11 cellular contexts compared by ENCODE assay signal in the genomic region with DNA sequence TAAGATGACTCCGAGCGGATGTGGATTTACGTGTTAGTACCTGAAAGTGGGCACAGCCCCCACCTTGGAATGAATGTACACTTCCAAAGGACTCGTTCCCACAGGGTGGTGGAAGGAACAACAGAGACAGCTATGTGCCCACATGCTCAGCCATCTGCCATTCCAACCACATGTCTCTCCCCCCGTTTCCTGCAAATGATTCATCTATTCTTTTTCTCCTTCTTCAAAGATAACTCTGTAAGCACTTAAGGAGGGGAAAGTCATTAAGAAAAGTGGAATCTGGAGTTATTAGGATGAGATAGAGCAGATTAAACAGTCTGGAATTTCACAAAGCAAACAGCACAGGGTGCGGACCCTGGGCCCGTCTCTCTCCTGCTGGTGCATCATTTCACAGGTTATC. TPM values are rescaled to one million over a fixed set of nuclear protein-coding genes. Genes with fewer than 3 reads are reported as not detected.
DNase-seq lines count a peak whose midpoint lies in the region; ATAC-seq and TF ChIP-seq lines count a peak whose summit lies in the region.
"Had no signal": no experiment of that assay in that cellular context is flagged by ENCODE, and none has a peak within 500 bp of the region (broad histone marks: within the 10 kb centered on the region; RNA-seq: fewer than 3 reads in every experiment).

No MANE protein-coding gene starts in this region.

- WGBS in SK-N-SH (ENCODE audit: low lambda C conversion rate): 27% methylated on average over 7 of the region's 7 CpGs
- 26% methylated on average over 7 of the region's 7 CpGs for WGBS in smooth muscle cell (ENCODE audit: low lambda C conversion rate)

- peaks cover 18 to 57% of the 10 kb centered on the region in 2 experiments for H3K4me1 ChIP-seq in SK-N-SH (ENCODE audit: control insufficient read depth in 1 of 2, insufficient read depth in 2 of 2, low read depth in 1 of 2, low read length in 1 of 2)
- H3K4me1 ChIP-seq in smooth muscle cell (ENCODE audit: low read depth): peaks cover 21% of the 10 kb centered on the region
- H3K4me1 ChIP-seq in OCI-LY7 (ENCODE audit: insufficient read depth, low read length, poor library complexity, severe bottlenecking): no peaks in the 10 kb centered on the region

- H3K9me2 ChIP-seq in SK-N-SH (no peaks in the 10 kb centered on the region), OCI-LY7 (ENCODE audit: insufficient read depth, low read length) (no peaks in the 10 kb centered on the region)

- peaks cover 0 to 7% of the 10 kb centered on the region in 2 experiments for H3K36me3 ChIP-seq in SK-N-SH (replicated peaks in 1 of 2; ENCODE audit: control insufficient read depth in 1 of 2, insufficient read depth in 2 of 2, low read length in 1 of 2)
- H3K36me3 ChIP-seq in smooth muscle cell (ENCODE audit: low read depth): no peaks in the 10 kb centered on the region
- H3K36me3 ChIP-seq in OCI-LY7 (ENCODE audit: insufficient read depth, low read length): no peaks in the 10 kb centered on the region

- CTCF ChIA-PET in SK-N-SH (lab: Yijun Ruan, JAX) (no interaction called here), OCI-LY7 (lab: Charles Lee; ENCODE audit: unreplicated experiment) (no interaction called here)

- intact Hi-C loops in OCI-LY7 (cut with micrococcal nuclease; ENCODE audit: unreplicated experiment): no loop called here

- H3K9me3 ChIP-seq in SK-N-SH: no peaks in the 10 kb centered on the region
- H3K9me3 ChIP-seq in smooth muscle cell (replicated peaks; ENCODE audit: low read depth): no peaks in the 10 kb centered on the region
- no peaks in the 10 kb centered on the region for H3K9me3 ChIP-seq in OCI-LY7 (ENCODE audit: low read length)

- 0 out of 4 replicates have a peak overlapping the region, but pooled peaks of 1 of the 2 experiments have one; percentile 1 for H3K4me3 ChIP-seq in SK-N-SH (ENCODE audit: low read depth in 2 of 2, low read length in 1 of 2)
- H3K4me3 ChIP-seq in fibroblast of mammary gland (ENCODE audit: control insufficient read depth, low read depth, low read length): no peak overlapping the region
- H3K4me3 ChIP-seq in smooth muscle cell: no peak overlapping the region
- no peak overlapping the region for H3K4me3 ChIP-seq in OCI-LY7 (ENCODE audit: low read depth, low read length, poor library complexity, severe bottlenecking)

- ATAC-seq in HG03460 (IDR thresholded peaks at IDR 0.05; ENCODE audit: unreplicated experiment) (no peak), GM19467 (IDR thresholded peaks at IDR 0.05; ENCODE audit: unreplicated experiment) (no peak)

- H3K9ac ChIP-seq in SK-N-SH (peak overlapping the region; percentile 47; the same call in 1 of the 2 replicates), smooth muscle cell (ENCODE audit: low read depth) (no peak overlapping the region)

- peak; percentile 68 to 94 for TF ChIP-seq EP300 in SK-N-SH (IDR thresholded peaks at IDR 0.05; ENCODE audit: borderline replicate concordance in 1 of 2, low read depth in 1 of 2, low read length in 1 of 2)

- H3K27ac ChIP-seq in SK-N-SH (ENCODE audit: low read depth in 2 of 2, low read length in 1 of 2) (peak overlapping the region; percentile 77 to 93), smooth muscle cell (ENCODE audit: low read depth) (peak overlapping the region; percentile 80), OCI-LY7 (ENCODE audit: low read depth, low read length, poor library complexity, severe bottlenecking) (no peak overlapping the region)

- DNase-seq in NCI-H2171 treated with DMSO at 0.1 percent for 48 hours (lab: John Stamatoyannopoulos, UW): peak; percentile 13
- DNase-seq in NCI-H2171 (lab: John Stamatoyannopoulos, UW): no peak
- DNase-seq in SK-N-SH: no peak
- peak; percentile 65 for DNase-seq in fibroblast of mammary gland (ENCODE audit: low read depth)
- DNase-seq in smooth muscle cell (lab: John Stamatoyannopoulos, UW; ENCODE audit: unreplicated experiment): no peak
- no peak for DNase-seq in OCI-LY7 (ENCODE audit: low spot score)
- DNase-seq: 8988T, kidney, retina had no signal

- H3K27me3 ChIP-seq in SK-N-SH (ENCODE audit: insufficient read depth) (no peaks in the 10 kb centered on the region), smooth muscle cell (ENCODE audit: low read depth) (no peaks in the 10 kb centered on the region)

- no peaks in the 10 kb centered on the region for H4K20me1 ChIP-seq in SK-N-SH (ENCODE audit: insufficient read depth)
- H4K20me1 ChIP-seq in smooth muscle cell (ENCODE audit: low read depth): no peaks in the 10 kb centered on the region
- H4K20me1 ChIP-seq in OCI-LY7 (ENCODE audit: insufficient read depth, low read length): no peaks in the 10 kb centered on the region

- no peak for TF ChIP-seq CTCF in SK-N-SH (IDR thresholded peaks at IDR 0.05)
- no peak for TF ChIP-seq CTCF in fibroblast of mammary gland (conservative IDR thresholded peaks at IDR 0.05; ENCODE audit: control insufficient read depth, insufficient read depth, low read depth, low read length)
- TF ChIP-seq CTCF in smooth muscle cell (IDR thresholded peaks at IDR 0.05; ENCODE audit: borderline replicate concordance, insufficient read depth, poor library complexity, severe bottlenecking): no peak
- TF ChIP-seq CTCF in OCI-LY7 (conservative IDR thresholded peaks at IDR 0.05; ENCODE audit: low read length): no peak

- BruUV-seq in OCI-LY7 (replicated peaks; lab: Mats Ljungman, UMichigan): no TSS peak

- H3K4me2 ChIP-seq in SK-N-SH (peak overlapping the region; percentile 67; the same call in 1 of the 2 replicates), smooth muscle cell (peak overlapping the region; percentile 73), OCI-LY7 (ENCODE audit: low read length) (no peak overlapping the region)

- TF ChIP-seq RAD21 in SK-N-SH (IDR thresholded peaks at IDR 0.05; ENCODE audit: low read length): no peak

- H2AFZ ChIP-seq in SK-N-SH (ENCODE audit: low read depth) (no peak overlapping the region), smooth muscle cell (ENCODE audit: low read depth) (peak overlapping the region; percentile 22), OCI-LY7 (ENCODE audit: low read length) (no peak overlapping the region)

- H3F3A ChIP-seq in SK-N-SH (replicated peaks; ENCODE audit: insufficient read depth) (peaks cover 43% of the 10 kb centered on the region), smooth muscle cell (ENCODE audit: low read depth) (peaks cover 10% of the 10 kb centered on the region)

- H3K79me2 ChIP-seq in SK-N-SH (ENCODE audit: insufficient read depth) (no peaks in the 10 kb centered on the region; the same call in 1 of the 2 replicates), smooth muscle cell (ENCODE audit: low read depth) (peaks cover 6% of the 10 kb centered on the region), OCI-LY7 (ENCODE audit: insufficient read depth, low read depth, low read length) (no peaks in the 10 kb centered on the region)

- POLR2A ChIA-PET in SK-N-SH (lab: Yijun Ruan, JAX): no interaction called here
- POLR2A ChIA-PET in OCI-LY7 (lab: Charles Lee): no interaction called here

TF ChIP-seq in SK-N-SH, 30 proteins besides CTCF, POLR2A, EP300 and RAD21 (continues in another document):
- TF ChIP-seq YY1 (IDR thresholded peaks at IDR 0.05; ENCODE audit: low read depth) (peak; percentile 29; the same call in 1 of the 2 replicates), TAF1 (IDR thresholded peaks at IDR 0.05; ENCODE audit: borderline replicate concordance, low read depth, low read length) (no peak), TEAD4 (IDR thresholded peaks at IDR 0.05; ENCODE audit: borderline replicate concordance, insufficient read depth) (peak; percentile 57), JUND (IDR thresholded peaks at IDR 0.05) (peak; percentile 92), ELF1 (IDR thresholded peaks at IDR 0.05) (no peak), NRF1 (IDR thresholded peaks at IDR 0.05; ENCODE audit: low read depth, low read length) (no peak), GABPA (IDR thresholded peaks at IDR 0.05; ENCODE audit: low read depth) (no peak), POLR2AphosphoS5 (IDR thresholded peaks at IDR 0.05; ENCODE audit: low read depth, low read length) (peak; percentile 67; the same call in 1 of the 2 replicates), TCF12 (IDR thresholded peaks at IDR 0.05) (peak; percentile 92), EZH2phosphoT487 (IDR thresholded peaks at IDR 0.05; ENCODE audit: borderline replicate concordance, low read depth) (no peak), SMC3 (IDR thresholded peaks at IDR 0.05; ENCODE audit: low read depth, low read length) (no peak), GATA2 (CRISPR knock-in tag; IDR thresholded peaks at IDR 0.05) (no peak), FOXJ3 (CRISPR knock-in tag; IDR thresholded peaks at IDR 0.05) (no peak), MEF2A (IDR thresholded peaks at IDR 0.05; ENCODE audit: borderline replicate concordance, low read depth) (peak; percentile 30; the same call in 1 of the 2 replicates)
- TF ChIP-seq, protein P1, sequence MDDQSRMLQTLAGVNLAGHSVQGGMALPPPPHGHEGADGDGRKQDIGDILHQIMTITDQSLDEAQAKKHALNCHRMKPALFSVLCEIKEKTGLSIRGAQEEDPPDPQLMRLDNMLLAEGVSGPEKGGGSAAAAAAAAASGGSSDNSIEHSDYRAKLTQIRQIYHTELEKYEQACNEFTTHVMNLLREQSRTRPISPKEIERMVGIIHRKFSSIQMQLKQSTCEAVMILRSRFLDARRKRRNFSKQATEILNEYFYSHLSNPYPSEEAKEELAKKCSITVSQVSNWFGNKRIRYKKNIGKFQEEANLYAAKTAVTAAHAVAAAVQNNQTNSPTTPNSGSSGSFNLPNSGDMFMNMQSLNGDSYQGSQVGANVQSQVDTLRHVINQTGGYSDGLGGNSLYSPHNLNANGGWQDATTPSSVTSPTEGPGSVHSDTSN (IDR thresholded peaks at IDR 0.05): peak; percentile 73
- TF ChIP-seq, protein P2, sequence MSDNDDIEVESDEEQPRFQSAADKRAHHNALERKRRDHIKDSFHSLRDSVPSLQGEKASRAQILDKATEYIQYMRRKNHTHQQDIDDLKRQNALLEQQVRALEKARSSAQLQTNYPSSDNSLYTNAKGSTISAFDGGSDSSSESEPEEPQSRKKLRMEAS (IDR thresholded peaks at IDR 0.05; ENCODE audit: low read depth): peak; percentile 97
- TF ChIP-seq, protein P3, sequence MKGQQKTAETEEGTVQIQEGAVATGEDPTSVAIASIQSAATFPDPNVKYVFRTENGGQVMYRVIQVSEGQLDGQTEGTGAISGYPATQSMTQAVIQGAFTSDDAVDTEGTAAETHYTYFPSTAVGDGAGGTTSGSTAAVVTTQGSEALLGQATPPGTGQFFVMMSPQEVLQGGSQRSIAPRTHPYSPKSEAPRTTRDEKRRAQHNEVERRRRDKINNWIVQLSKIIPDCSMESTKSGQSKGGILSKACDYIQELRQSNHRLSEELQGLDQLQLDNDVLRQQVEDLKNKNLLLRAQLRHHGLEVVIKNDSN (IDR thresholded peaks at IDR 0.05; ENCODE audit: borderline replicate concordance, low read depth): 0 out of 2 replicates have a peak, but pooled peaks have one; percentile 25

RNA-seq across cellular contexts. Expression of a gene that starts 18.5 kb away (rescaled TPM):
- polyA plus RNA-seq in SK-N-SH (2012; rRNA removed) (64.8 and 71.4 TPM in 2 replicates), smooth muscle cell (135 and 192 TPM in 2 replicates)
- polyA plus RNA-seq in SK-N-SH (2012; cell fraction: cytosol; rRNA removed): 37.6 and 45.0 TPM in 2 replicates
- polyA plus RNA-seq in SK-N-SH (2012; cell fraction: nucleus; rRNA removed): 225 and 270 TPM in 2 replicates
- total RNA-seq in smooth muscle cell (147 and 195 TPM in 2 replicates), OCI-LY7 (2022) (1.3 and 2.2 TPM in 2 replicates)
- 0.47 and 1.9 TPM in 2 replicates for total RNA-seq in OCI-LY7 (2014; rRNA removed; shearing (Covaris generic))

Comparison
In these comparisons a context has a peak if more than half of its experiments do, and no peak if none do; other contexts are left out.
1. DNase-seq: peak in NCI-H2171 treated with DMSO at 0.1 percent for 48 hours (single experiment) and fibroblast of mammary gland (single experiment); none in NCI-H2171 (single experiment), SK-N-SH (single experiment), smooth muscle cell (single experiment) and OCI-LY7 (single experiment).
2. RNA of a gene that starts 18.5 kb away (total RNA-seq): 147 to 195 TPM in smooth muscle cell; 0.47 to 2.2 TPM in OCI-LY7; every median in the first group is over 10 times any median in the second.